ENCODE assay signal across 10 cellular contexts in genomic region chr16:4373909-4374742, GRCh38. TPM values are rescaled to one million over a fixed set of nuclear protein-coding genes. Genes with fewer than 3 reads are reported as not detected.
DNase-seq lines count a peak whose midpoint lies in the region; ATAC-seq, FAIRE-seq and TF ChIP-seq lines count a peak whose summit lies in the region.
"Had no signal": no experiment of that assay in that cellular context is flagged by ENCODE, and none has a peak within 500 bp of the region (broad histone marks: within the 10 kb centered on the region; RNA-seq: fewer than 3 reads in every experiment).

No MANE protein-coding gene starts in this region.

- H3K27me3 Mint-ChIP-seq in activated naive CD8-positive, alpha-beta T cell treated with anti-CD3 and anti-CD28 coated beads for 36 hours = no peaks in the 10 kb centered on the region
- no peaks in the 10 kb centered on the region for H3K27me3 Mint-ChIP-seq in activated naive CD8-positive, alpha-beta T cell treated with anti-CD3 and anti-CD28 coated beads, Interleukin-2, amount 50 U/mL, for 24 hours
- H3K27me3 Mint-ChIP-seq: stimulated activated naive CD8-positive, alpha-beta T cell treated with anti-CD3 and anti-CD28 coated beads, Interleukin-15, Interleukin-2, amounts not matched to agents 100 ng/mL and 50 ng/mL, for 24 hours had no signal

- DNase-seq in activated naive CD8-positive, alpha-beta T cell treated with anti-CD3 and anti-CD28 coated beads for 36 hours = no peak
- DNase-seq in activated naive CD8-positive, alpha-beta T cell treated with anti-CD3 and anti-CD28 coated beads, Interleukin-2, amount 50 U/mL, for 24 hours = no peak
- DNase-seq in lung (ENCODE audit: low spot score) (peak; percentile 70), urothelium cell line (ENCODE audit: low spot score) (peak; percentile 74), cortex of kidney (lab: John Stamatoyannopoulos, UW) (no peak)
- DNase-seq: DND-41 had no signal

- peak overlapping the region; percentile 58 for H3K27ac ChIP-seq in duodenal mucosa (ENCODE audit: low read depth, low read length)
- peak overlapping the region in 1 of 2 donors; percentile 94 for H3K27ac ChIP-seq in lung (ENCODE audit: low read depth in 1 of 2, low read length in 1 of 2)

- peak; percentile 98 for FAIRE-seq in urothelium cell line (lab: Jason Lieb, UNC)

- no peak for TF ChIP-seq CTCF in lung (IDR thresholded peaks at IDR 0.05; ENCODE audit: control extremely low read depth, extremely low read depth)

- H3K4me3 Mint-ChIP-seq in activated naive CD8-positive, alpha-beta T cell treated with anti-CD3 and anti-CD28 coated beads for 36 hours = no peak overlapping the region
- H3K4me3 Mint-ChIP-seq in activated naive CD8-positive, alpha-beta T cell treated with anti-CD3 and anti-CD28 coated beads, Interleukin-2, amount 50 U/mL, for 24 hours = no peak overlapping the region
- H3K4me3 Mint-ChIP-seq: stimulated activated naive CD8-positive, alpha-beta T cell treated with anti-CD3 and anti-CD28 coated beads, Interleukin-15, Interleukin-2, amounts not matched to agents 100 ng/mL and 50 ng/mL, for 24 hours had no signal

- peak overlapping the region in 1 of 2 donors; percentile 51 for H3K9ac ChIP-seq in duodenal mucosa (ENCODE audit: low read depth in 1 of 2, low read length in 2 of 2)

- H3K4me1 ChIP-seq in duodenal mucosa (ENCODE audit: control insufficient read depth in 1 of 2, insufficient read depth in 2 of 2, low read length in 2 of 2) = peaks cover 11 to 16% of the 10 kb centered on the region in 2 donors
- H3K4me1 ChIP-seq in lung (ENCODE audit: control insufficient read depth in 2 of 2, insufficient read depth in 2 of 2, low read length in 2 of 2) = peaks cover 7 to 47% of the 10 kb centered on the region in 2 donors

- WGBS in lung, 2 donors = 43 to 60% methylated on average over 28 to 30 of the region's 30 CpGs

- ATAC-seq in activated naive CD8-positive, alpha-beta T cell treated with anti-CD3 and anti-CD28 coated beads, Interleukin-2, amount 50 U/mL, for 24 hours = no peak
- ATAC-seq in lung (ENCODE audit: insufficient read depth, low FRiP score) (no peak), HG02884 (IDR thresholded peaks at IDR 0.05; ENCODE audit: unreplicated experiment) (no peak), HG02798 (IDR thresholded peaks at IDR 0.05; ENCODE audit: poor library complexity, unreplicated experiment) (no peak)

- no peaks in the 10 kb centered on the region for H3K9me3 ChIP-seq in duodenal mucosa (ENCODE audit: control insufficient read depth in 1 of 2, low read length in 2 of 2)
- H3K9me3 ChIP-seq in lung (ENCODE audit: control insufficient read depth in 2 of 2, insufficient read depth in 1 of 2, low read length in 1 of 2) = no peaks in the 10 kb centered on the region

- H3K9me3 Mint-ChIP-seq in activated naive CD8-positive, alpha-beta T cell treated with anti-CD3 and anti-CD28 coated beads for 36 hours = no peaks in the 10 kb centered on the region
- H3K9me3 Mint-ChIP-seq in activated naive CD8-positive, alpha-beta T cell treated with anti-CD3 and anti-CD28 coated beads, Interleukin-2, amount 50 U/mL, for 24 hours = no peaks in the 10 kb centered on the region
- H3K9me3 Mint-ChIP-seq: stimulated activated naive CD8-positive, alpha-beta T cell treated with anti-CD3 and anti-CD28 coated beads, Interleukin-15, Interleukin-2, amounts not matched to agents 100 ng/mL and 50 ng/mL, for 24 hours had no signal

- H3K36me3 ChIP-seq in duodenal mucosa (ENCODE audit: control insufficient read depth in 1 of 2, insufficient read depth in 2 of 2, low read length in 2 of 2) (peaks cover 0 to 3% of the 10 kb centered on the region in 2 donors), lung (ENCODE audit: control insufficient read depth in 2 of 2, insufficient read depth in 2 of 2, low read length in 2 of 2) (peaks cover 0 to 10% of the 10 kb centered on the region in 2 donors)

- H3K27ac Mint-ChIP-seq in activated naive CD8-positive, alpha-beta T cell treated with anti-CD3 and anti-CD28 coated beads for 36 hours = peak overlapping the region; percentile 29
- H3K27ac Mint-ChIP-seq in activated naive CD8-positive, alpha-beta T cell treated with anti-CD3 and anti-CD28 coated beads, Interleukin-2, amount 50 U/mL, for 24 hours = no peak overlapping the region
- H3K27ac Mint-ChIP-seq: stimulated activated naive CD8-positive, alpha-beta T cell treated with anti-CD3 and anti-CD28 coated beads, Interleukin-15, Interleukin-2, amounts not matched to agents 100 ng/mL and 50 ng/mL, for 24 hours had no signal

- H3K27me3 ChIP-seq in duodenal mucosa (ENCODE audit: control insufficient read depth in 1 of 2, insufficient read depth in 2 of 2, low read length in 2 of 2) = no peaks in the 10 kb centered on the region
- no peaks in the 10 kb centered on the region for H3K27me3 ChIP-seq in lung (ENCODE audit: control insufficient read depth, insufficient read depth)

- H3K4me1 Mint-ChIP-seq in activated naive CD8-positive, alpha-beta T cell treated with anti-CD3 and anti-CD28 coated beads for 36 hours = peaks cover 5% of the 10 kb centered on the region
- H3K4me1 Mint-ChIP-seq in activated naive CD8-positive, alpha-beta T cell treated with anti-CD3 and anti-CD28 coated beads, Interleukin-2, amount 50 U/mL, for 24 hours = peaks cover 7% of the 10 kb centered on the region

- H3K4me3 ChIP-seq in duodenal mucosa (ENCODE audit: low read depth in 1 of 2, low read length in 2 of 2) (peak overlapping the region; percentile 29 to 43), lung (peak overlapping the region; percentile 21)

- no peaks in the 10 kb centered on the region for H3K36me3 Mint-ChIP-seq in activated naive CD8-positive, alpha-beta T cell treated with anti-CD3 and anti-CD28 coated beads for 36 hours
- H3K36me3 Mint-ChIP-seq in activated naive CD8-positive, alpha-beta T cell treated with anti-CD3 and anti-CD28 coated beads, Interleukin-2, amount 50 U/mL, for 24 hours (ENCODE audit: low read depth) = no peaks in the 10 kb centered on the region

RNA-seq across cellular contexts. Expression of gene VASN, which starts 2.5 kb away (rescaled TPM):
- total RNA-seq in activated naive CD8-positive, alpha-beta T cell treated with anti-CD3 and anti-CD28 coated beads for 36 hours = under 1 TPM in 1 of 2 experiments, not detected in 1; 0.08 TPM
- 10 to 100 TPM; 32.9 to 42.9 TPM for total RNA-seq in lung
- polyA plus RNA-seq in lung = 10 to 100 TPM; 18.8 to 29.6 TPM

RNA-seq across cellular contexts. Expression of gene PAM16, which starts 23.0 kb away (rescaled TPM):
- 10 to 100 TPM; 73.0 to 73.9 TPM for total RNA-seq in activated naive CD8-positive, alpha-beta T cell treated with anti-CD3 and anti-CD28 coated beads for 36 hours
- total RNA-seq in lung = 10 to 100 TPM; 23.0 to 55.2 TPM
- 100 to 1,000 TPM in 1 of 2 donors, 10 to 100 TPM in 1; 62.2 to 183 TPM for polyA plus RNA-seq in lung

RNA-seq across cellular contexts. Expression of gene CORO7, which starts 42.3 kb away (rescaled TPM):
- 10 to 100 TPM; 66.2 to 73.1 TPM for total RNA-seq in activated naive CD8-positive, alpha-beta T cell treated with anti-CD3 and anti-CD28 coated beads for 36 hours
- total RNA-seq in lung = 10 to 100 TPM; 32.3 to 86.2 TPM
- 10 to 100 TPM; 27.8 to 60.0 TPM for polyA plus RNA-seq in lung

RNA-seq across cellular contexts. Expression of gene DNAJA3, which starts 51.5 kb away (rescaled TPM):
- total RNA-seq in activated naive CD8-positive, alpha-beta T cell treated with anti-CD3 and anti-CD28 coated beads for 36 hours = 100 to 1,000 TPM; 103 to 107 TPM
- total RNA-seq in lung = 10 to 100 TPM; 36.9 to 38.5 TPM
- 10 to 100 TPM; 24.8 to 34.2 TPM for polyA plus RNA-seq in lung

RNA-seq across cellular contexts. Expression of gene GLIS2, which starts 58.3 kb away (rescaled TPM):
- total RNA-seq in activated naive CD8-positive, alpha-beta T cell treated with anti-CD3 and anti-CD28 coated beads for 36 hours = under 1 TPM; 0.08 to 0.16 TPM
- 10 to 100 TPM in 1 of 2 donors, 1 to 10 TPM in 1; 8.8 to 25.5 TPM for total RNA-seq in lung
- 10 to 100 TPM; 14.8 to 15.1 TPM for polyA plus RNA-seq in lung

Comparison
In these comparisons a context has a peak if more than half of its experiments do, and no peak if none do; other contexts are left out.
1. DNase-seq: peak in lung (single experiment) and urothelium cell line (single experiment); none in activated naive CD8-positive, alpha-beta T cell treated with anti-CD3 and anti-CD28 coated beads for 36 hours (single experiment), activated naive CD8-positive, alpha-beta T cell treated with anti-CD3 and anti-CD28 coated beads, Interleukin-2, amount 50 U/mL, for 24 hours (single experiment) and cortex of kidney (single experiment).
2. RNA of gene VASN, which starts 2.5 kb away (total RNA-seq): 32.9 to 42.9 TPM in lung; 0.08 TPM in activated naive CD8-positive, alpha-beta T cell treated with anti-CD3 and anti-CD28 coated beads for 36 hours; every median in the first group is over 10 times any median in the second.